In genomic region chr22:24731786-24732185, GRCh38 we compare ENCODE assay signal across 19 cellular contexts. TPM values are rescaled to one million over a fixed set of nuclear protein-coding genes. Genes with fewer than 3 reads are reported as not detected.
DNase-seq lines count a peak whose midpoint lies in the region; ATAC-seq and TF ChIP-seq lines count a peak whose summit lies in the region.
"Had no signal": no experiment of that assay in that cellular context is flagged by ENCODE, and none has a peak within 500 bp of the region (broad histone marks: within the 10 kb centered on the region; RNA-seq: fewer than 3 reads in every experiment).

No MANE protein-coding gene starts in this region.

- no peaks in the 10 kb centered on the region for H3K36me3 ChIP-seq in KOPT-K1 (ENCODE audit: insufficient read depth, low read length)
- no peaks in the 10 kb centered on the region for H3K36me3 ChIP-seq in neural progenitor cell

- H3K4me2 ChIP-seq in neural progenitor cell, result no peak overlapping the region

- peak; percentile 2 to 17 for DNase-seq in NOMO-1 (lab: John Stamatoyannopoulos, UW; ENCODE audit: unreplicated experiment in 2 of 2)
- no peak for DNase-seq in NOMO-1 treated with dmso at 0.1 percent for 144 hours (lab: John Stamatoyannopoulos, UW; ENCODE audit: unreplicated experiment)
- peak; percentile 52 to 88 for DNase-seq in dermis microvascular lymphatic vessel endothelial cell (ENCODE audit: low read depth in 2 of 2)
- DNase-seq in neural progenitor cell (ENCODE audit: low spot score), result no peak
- no peak for DNase-seq in NCI-H345 (lab: John Stamatoyannopoulos, UW)
- no peak for DNase-seq in NCI-H446 treated with DMSO at 0.1 percent for 48 hours (lab: John Stamatoyannopoulos, UW)
- DNase-seq: 8988T, C1 segment of cervical spinal cord, Kasumi-1, MM.1S, NCI-H1417 treated with DMSO at 0.1 percent for 48 hours, NCI-H2029, NCI-H2171, NCI-H510A, NCI-H774 had no signal

- H3K4me1 Mint-ChIP-seq in neural progenitor cell, result peaks cover 34% of the 10 kb centered on the region

- no peaks in the 10 kb centered on the region for H3K79me2 ChIP-seq in neural progenitor cell (ENCODE audit: low read depth)

- H3F3A ChIP-seq in neural progenitor cell (ENCODE audit: low read depth), result peaks cover 33% of the 10 kb centered on the region

- H3K27ac ChIP-seq in KOPT-K1 (ENCODE audit: low read depth, low read length, poor library complexity, severe bottlenecking), result peak overlapping the region; percentile 97
- H3K27ac ChIP-seq in neural progenitor cell, result peak overlapping the region; percentile 77
- H3K27ac ChIP-seq: SK-N-MC had no signal

- no peaks in the 10 kb centered on the region for H3K27me3 Mint-ChIP-seq in neural progenitor cell (ENCODE audit: insufficient read depth, low read depth)

- H2AFZ ChIP-seq in neural progenitor cell (replicated peaks), result no peak overlapping the region

- H3K9me3 ChIP-seq in KOPT-K1 (ENCODE audit: insufficient read depth, low read length, poor library complexity, severe bottlenecking) (no peaks in the 10 kb centered on the region), neural progenitor cell (ENCODE audit: low read depth) (no peaks in the 10 kb centered on the region)

- H3K27me3 ChIP-seq in neural progenitor cell, result no peaks in the 10 kb centered on the region

- H4K20me1 ChIP-seq in neural progenitor cell (ENCODE audit: low read depth), result no peaks in the 10 kb centered on the region

- H3K27ac Mint-ChIP-seq in neural progenitor cell, result no peak overlapping the region

- H3K4me3 ChIP-seq in neural progenitor cell, result no peak overlapping the region
- H3K4me3 ChIP-seq: SK-N-MC had no signal

- no peak for TF ChIP-seq CTCF in neural progenitor cell (IDR thresholded peaks at IDR 0.05)

- no peaks in the 10 kb centered on the region for H3K9me3 Mint-ChIP-seq in neural progenitor cell

- no peak overlapping the region for H3K9ac ChIP-seq in neural progenitor cell

- no peaks in the 10 kb centered on the region for H3K36me3 Mint-ChIP-seq in neural progenitor cell

- no peak overlapping the region for H3K4me3 Mint-ChIP-seq in neural progenitor cell

- ATAC-seq in GM18498 (IDR thresholded peaks at IDR 0.05; ENCODE audit: unreplicated experiment), result no peak
- ATAC-seq: Panc1 had no signal

- peaks cover 40% of the 10 kb centered on the region for H3K4me1 ChIP-seq in neural progenitor cell

RNA-seq across cellular contexts. Expression of gene PIWIL3, which starts 42.7 kb away (rescaled TPM):
- total RNA-seq in dermis microvascular lymphatic vessel endothelial cell (under 0.01 and 0.13 TPM in 2 replicates), neural progenitor cell (ENCODE audit: low replicate concordance) (not detected in 2 replicates)

Comparison
In these comparisons a context has a peak if more than half of its experiments do, and no peak if none do; other contexts are left out.
1. DNase-seq: peak in NOMO-1 (2 of 2) and dermis microvascular lymphatic vessel endothelial cell (2 of 2); none in NOMO-1 treated with dmso at 0.1 percent for 144 hours (single experiment), neural progenitor cell (single experiment), NCI-H345 (single experiment) and NCI-H446 treated with DMSO at 0.1 percent for 48 hours (single experiment).